In genomic region chr6:9690388-9690787, GRCh38 we compare ENCODE assay signal across 21 cellular contexts.
DNase-seq lines count a peak whose midpoint lies in the region; ATAC-seq, FAIRE-seq and TF ChIP-seq lines count a peak whose summit lies in the region.
"Had no signal": no experiment of that assay in that cellular context is flagged by ENCODE, and none has a peak within 500 bp of the region (broad histone marks: within the 10 kb centered on the region; RNA-seq: fewer than 3 reads in every experiment).

No MANE protein-coding gene starts in this region.

- intact Hi-C loops in right lobe of liver (cut with DNase I) = no loop called here
- intact Hi-C loops in GM12878 (cut with micrococcal nuclease; ENCODE audit: unreplicated experiment) = no loop called here

- TF ChIP-seq EP300 in Ishikawa (IDR thresholded peaks at IDR 0.05; ENCODE audit: borderline replicate concordance) (no peak), GM12878 (IDR thresholded peaks at IDR 0.05; ENCODE audit: borderline replicate concordance in 1 of 2, control insufficient read depth in 1 of 2, low read depth in 2 of 2, low read length in 2 of 2) (no peak)

- no peak for ATAC-seq in right lobe of liver
- ATAC-seq in GM12878 = no peak
- ATAC-seq in GM19035 (IDR thresholded peaks at IDR 0.05; ENCODE audit: unreplicated experiment) = no peak

- RAD21 ChIA-PET in GM12878 (lab: Charles Lee; ENCODE audit: unreplicated experiment) = no interaction called here

- no peaks in the 10 kb centered on the region for H3K4me1 ChIP-seq in liver (ENCODE audit: control insufficient read depth in 4 of 4, insufficient read depth in 4 of 4, low read length in 3 of 4)
- H3K4me1 ChIP-seq in right lobe of liver = no peaks in the 10 kb centered on the region
- no peaks in the 10 kb centered on the region for H3K4me1 ChIP-seq in GM12878 (ENCODE audit: control insufficient read depth, insufficient read depth, low read length)
- H3K4me1 ChIP-seq: HAP-1 had no signal

- no peaks in the 10 kb centered on the region for H4K20me1 ChIP-seq in GM12878 (ENCODE audit: control insufficient read depth, insufficient read depth)

- no peaks in the 10 kb centered on the region for H3K27me3 ChIP-seq in liver (ENCODE audit: control insufficient read depth in 4 of 4, insufficient read depth in 4 of 4, low read length in 3 of 4)
- no peaks in the 10 kb centered on the region for H3K27me3 ChIP-seq in right lobe of liver
- no peaks in the 10 kb centered on the region for H3K27me3 ChIP-seq in GM12878 (replicated peaks in 1 of 2; ENCODE audit: control insufficient read depth in 2 of 2, insufficient read depth in 2 of 2, low read length in 1 of 2)

- no peak for FAIRE-seq in GM12878 (lab: Jason Lieb, UNC)
- FAIRE-seq: GM12892, GM19239, H54 had no signal

- POLR2A ChIA-PET in GM12878 (lab: Charles Lee) = no interaction called here

- H3K9me3 ChIP-seq in liver (ENCODE audit: control insufficient read depth in 4 of 4, low read length in 3 of 4) (no peaks in the 10 kb centered on the region), right lobe of liver (no peaks in the 10 kb centered on the region), GM12878 (replicated peaks; ENCODE audit: control insufficient read depth, insufficient read depth, low read length) (no peaks in the 10 kb centered on the region)
- H3K9me3 ChIP-seq: HAP-1 had no signal

- H3K9ac ChIP-seq in liver (ENCODE audit: low read depth in 1 of 2, low read length in 2 of 2) = no peak overlapping the region
- no peak overlapping the region for H3K9ac ChIP-seq in GM12878 (ENCODE audit: control insufficient read depth, insufficient read depth, low read length)

- H3K4me2 ChIP-seq in GM12878 (ENCODE audit: control insufficient read depth, insufficient read depth) = no peak overlapping the region

- BruUV-seq in GM12878 (replicated peaks; lab: Mats Ljungman, UMichigan) = no TSS peak

- H3K79me2 ChIP-seq in GM12878 (ENCODE audit: control insufficient read depth, insufficient read depth, low read length) = no peaks in the 10 kb centered on the region

- no peak overlapping the region for H3K4me3 ChIP-seq in liver (ENCODE audit: low read depth in 1 of 3, low read length in 3 of 3)
- no peak overlapping the region for H3K4me3 ChIP-seq in right lobe of liver
- no peak overlapping the region for H3K4me3 ChIP-seq in GM12878
- H3K4me3 ChIP-seq: HAP-1 had no signal

- in situ Hi-C loops in GM12878 (cut with MboI) (no loop called here), KBM-7 (cut with MboI; ENCODE audit: low pct_unique_long_range_greater_than_20kb, low sequenced_read_pairs) (no loop called here)

- TF ChIP-seq POLR2A in right lobe of liver (IDR thresholded peaks at IDR 0.05) (no peak), GM12878 (IDR thresholded peaks at IDR 0.05; ENCODE audit: low read depth, low read length) (no peak)

- CTCF ChIA-PET in GM12878 (lab: Yijun Ruan, JAX) = no interaction called here

- no peak for TF ChIP-seq CTCF in liver (IDR thresholded peaks at IDR 0.05; ENCODE audit: low read depth, low read length, missing input control)
- TF ChIP-seq CTCF in right lobe of liver (IDR thresholded peaks at IDR 0.05) = no peak
- TF ChIP-seq CTCF in GM12878 (IDR thresholded peaks at IDR 0.05 in 2 of 3, conservative IDR thresholded peaks at IDR 0.05 in 1 of 3; ENCODE audit: control insufficient read depth in 2 of 3, extremely low read depth in 1 of 3, insufficient read depth in 1 of 3, low read depth in 3 of 3, low read length in 3 of 3) = no peak

- no peaks in the 10 kb centered on the region for H3K36me3 ChIP-seq in liver (ENCODE audit: control insufficient read depth in 4 of 4, insufficient read depth in 3 of 4, low read depth in 1 of 4, low read length in 3 of 4)
- H3K36me3 ChIP-seq in right lobe of liver = no peaks in the 10 kb centered on the region
- H3K36me3 ChIP-seq in GM12878 (ENCODE audit: control insufficient read depth in 2 of 2, insufficient read depth in 2 of 2, low read length in 1 of 2) = no peaks in the 10 kb centered on the region
- H3K36me3 ChIP-seq: HAP-1 had no signal

- no peak overlapping the region for H3K27ac ChIP-seq in liver (ENCODE audit: low read depth in 1 of 2, low read length in 2 of 2)
- H3K27ac ChIP-seq in right lobe of liver = no peak overlapping the region
- H3K27ac ChIP-seq in GM12878 (ENCODE audit: control insufficient read depth, insufficient read depth) = no peak overlapping the region

- no peak for TF ChIP-seq RAD21 in liver (IDR thresholded peaks at IDR 0.05)
- no peak for TF ChIP-seq RAD21 in Ishikawa (IDR thresholded peaks at IDR 0.05; ENCODE audit: low read depth)
- no peak for TF ChIP-seq RAD21 in GM12878 (IDR thresholded peaks at IDR 0.05; ENCODE audit: insufficient read depth, low read depth, low read length)

- DNase-seq in right lobe of liver = no peak
- no peak for DNase-seq in GM12878 (ENCODE audit: low read depth, low spot score)
- peak; percentile 2 for DNase-seq in renal cortical epithelial cell (ENCODE audit: low read depth)
- no peak for DNase-seq in KBM-7
- no peak for DNase-seq in SHP77 treated with DMSO at 0.1 percent for 48 hours (lab: John Stamatoyannopoulos, UW)
- DNase-seq: 8988T; C1 segment of cervical spinal cord; Calu3; CD4-positive, alpha-beta memory T cell; COR-L47; DMS53; DMS79 treated with DMSO at 0.1 percent for 48 hours; GF-D8; GOT3 had no signal

- SMC1A ChIA-PET in GM12878 (lab: Charles Lee; ENCODE audit: uncharacterized antibody, unreplicated experiment) = no interaction called here

- H2AFZ ChIP-seq in GM12878 (ENCODE audit: control insufficient read depth, low read depth, low read length) = no peak overlapping the region

TF ChIP-seq in liver, 16 proteins besides CTCF, POLR2A, EP300 and RAD21 (continues in another document):
- TF ChIP-seq EGR1 (IDR thresholded peaks at IDR 0.05; ENCODE audit: low read depth in 2 of 2) (no peak), ATF3 (IDR thresholded peaks at IDR 0.05) (no peak), YY1 (IDR thresholded peaks at IDR 0.05) (no peak)

TF ChIP-seq in Ishikawa, 13 proteins besides CTCF, POLR2A, EP300 and RAD21:
- TF ChIP-seq EGR1 (IDR thresholded peaks at IDR 0.05) (no peak), REST (IDR thresholded peaks at IDR 0.05; ENCODE audit: low read depth) (peak; percentile 19; the same call in 1 of the 2 replicates)

TF ChIP-seq in GM12878, 131 proteins besides CTCF, POLR2A, EP300 and RAD21:
- TF ChIP-seq SREBF1 (IDR thresholded peaks at IDR 0.05; ENCODE audit: low read length) (no peak), NR2C2 (IDR thresholded peaks at IDR 0.05; ENCODE audit: borderline replicate concordance, control insufficient read depth, insufficient read length, low read depth) (no peak), REST (IDR thresholded peaks at IDR 0.05; ENCODE audit: low read depth, low read length) (0 out of 2 replicates have a peak, but pooled peaks have one; percentile 49), BHLHE40 (IDR thresholded peaks at IDR 0.05; ENCODE audit: borderline replicate concordance in 1 of 2, low read depth in 2 of 2, low read length in 1 of 2) (no peak)
- TF ChIP-seq, protein P1, sequence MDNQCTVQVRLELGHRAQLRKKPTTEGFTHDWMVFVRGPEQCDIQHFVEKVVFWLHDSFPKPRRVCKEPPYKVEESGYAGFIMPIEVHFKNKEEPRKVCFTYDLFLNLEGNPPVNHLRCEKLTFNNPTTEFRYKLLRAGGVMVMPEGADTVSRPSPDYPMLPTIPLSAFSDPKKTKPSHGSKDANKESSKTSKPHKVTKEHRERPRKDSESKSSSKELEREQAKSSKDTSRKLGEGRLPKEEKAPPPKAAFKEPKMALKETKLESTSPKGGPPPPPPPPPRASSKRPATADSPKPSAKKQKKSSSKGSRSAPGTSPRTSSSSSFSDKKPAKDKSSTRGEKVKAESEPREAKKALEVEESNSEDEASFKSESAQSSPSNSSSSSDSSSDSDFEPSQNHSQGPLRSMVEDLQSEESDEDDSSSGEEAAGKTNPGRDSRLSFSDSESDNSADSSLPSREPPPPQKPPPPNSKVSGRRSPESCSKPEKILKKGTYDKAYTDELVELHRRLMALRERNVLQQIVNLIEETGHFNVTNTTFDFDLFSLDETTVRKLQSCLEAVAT (IDR thresholded peaks at IDR 0.05) = no peak
